13 cellular contexts compared by ENCODE assay signal in genomic region chr2:29430382-29431112, GRCh38.
"Had no signal": no experiment of that assay in that cellular context is flagged by ENCODE, and none has a peak within 500 bp of the region (broad histone marks: within the 10 kb centered on the region; RNA-seq: fewer than 3 reads in every experiment).

No MANE protein-coding gene starts in this region.

- H3K27ac ChIP-seq: adrenal gland, colonic mucosa, skin epidermis, stomach had no signal

- ATAC-seq: activated T-helper 17 cell treated with anti-CD3 and anti-CD28 coated beads, Interleukin-2, amount 50 U/mL, for 72 hours had no signal

- H3K4me3 ChIP-seq: adrenal gland, colonic mucosa, lung, skin epidermis, stomach had no signal

- DNase-seq: activated CD4-positive, alpha-beta T cell treated with anti-CD3 and anti-CD28 coated beads, Interleukin-2, amount 50 U/mL, for 1 hour; activated naive CD4-positive, alpha-beta T cell treated with anti-CD3 and anti-CD28 coated beads, Interleukin-2, amount 10 ng/mL, durations not matched to agents 7 days and 5 days; activated T-cell treated with anti-CD3 and anti-CD28 coated beads for 4 hours; adrenal gland; caudate nucleus; colonic mucosa; effector CD4-positive, alpha-beta T cell; kidney; naive B cell; stomach had no signal

- H3K27me3 ChIP-seq: adrenal gland, colonic mucosa, stomach had no signal

- H3K36me3 ChIP-seq: adrenal gland, colonic mucosa, stomach had no signal

- H3K4me1 ChIP-seq: adrenal gland, colonic mucosa, stomach had no signal

- H3K9me3 ChIP-seq: adrenal gland, colonic mucosa, stomach had no signal
